7 cellular contexts compared by ENCODE assay signal in genomic region chr19:46090444-46090843, GRCh38. TPM values are rescaled to one million over a fixed set of nuclear protein-coding genes. Genes with fewer than 3 reads are reported as not detected.
"Had no signal": no experiment of that assay in that cellular context is flagged by ENCODE, and none has a peak within 500 bp of the region (broad histone marks: within the 10 kb centered on the region; RNA-seq: fewer than 3 reads in every experiment).

No MANE protein-coding gene starts in this region.

- DNase-seq: H9, HCEC 1CT, IMR-90 had no signal

- ATAC-seq: GM23338, K562 had no signal

- H3K4me3 Mint-ChIP-seq: GM23338, H9 had no signal

- H3K4me1 Mint-ChIP-seq: GM23338, H9 had no signal

- H3K4me2 ChIP-seq: GM23338 had no signal

- H3K4me3 ChIP-seq: GM23338, K562 had no signal

- H3K27ac Mint-ChIP-seq: GM23338, H9 had no signal

- H2AFZ ChIP-seq: GM23338 had no signal

RNA-seq across cellular contexts. Expression of gene IGFL3, which starts 34.0 kb away (rescaled TPM):
- total RNA-seq: GM23338, H1, H9, HT-29, IMR-90, K562 had no signal
- polyA plus RNA-seq: GM23338, IMR-90, K562 had no signal

RNA-seq across cellular contexts. Expression of gene IGFL4, which starts 49.6 kb away (rescaled TPM):
- total RNA-seq: IMR-90, K562 had no signal
- polyA plus RNA-seq: IMR-90, K562 had no signal

RNA-seq across cellular contexts. Expression of gene IGFL2, which starts 57.6 kb away (rescaled TPM):
- total RNA-seq: GM23338, H1, H9, IMR-90 had no signal
- polyA plus RNA-seq: GM23338, H1, IMR-90 had no signal
